1 cellular context compared by ENCODE assay signal in the genomic region with DNA sequence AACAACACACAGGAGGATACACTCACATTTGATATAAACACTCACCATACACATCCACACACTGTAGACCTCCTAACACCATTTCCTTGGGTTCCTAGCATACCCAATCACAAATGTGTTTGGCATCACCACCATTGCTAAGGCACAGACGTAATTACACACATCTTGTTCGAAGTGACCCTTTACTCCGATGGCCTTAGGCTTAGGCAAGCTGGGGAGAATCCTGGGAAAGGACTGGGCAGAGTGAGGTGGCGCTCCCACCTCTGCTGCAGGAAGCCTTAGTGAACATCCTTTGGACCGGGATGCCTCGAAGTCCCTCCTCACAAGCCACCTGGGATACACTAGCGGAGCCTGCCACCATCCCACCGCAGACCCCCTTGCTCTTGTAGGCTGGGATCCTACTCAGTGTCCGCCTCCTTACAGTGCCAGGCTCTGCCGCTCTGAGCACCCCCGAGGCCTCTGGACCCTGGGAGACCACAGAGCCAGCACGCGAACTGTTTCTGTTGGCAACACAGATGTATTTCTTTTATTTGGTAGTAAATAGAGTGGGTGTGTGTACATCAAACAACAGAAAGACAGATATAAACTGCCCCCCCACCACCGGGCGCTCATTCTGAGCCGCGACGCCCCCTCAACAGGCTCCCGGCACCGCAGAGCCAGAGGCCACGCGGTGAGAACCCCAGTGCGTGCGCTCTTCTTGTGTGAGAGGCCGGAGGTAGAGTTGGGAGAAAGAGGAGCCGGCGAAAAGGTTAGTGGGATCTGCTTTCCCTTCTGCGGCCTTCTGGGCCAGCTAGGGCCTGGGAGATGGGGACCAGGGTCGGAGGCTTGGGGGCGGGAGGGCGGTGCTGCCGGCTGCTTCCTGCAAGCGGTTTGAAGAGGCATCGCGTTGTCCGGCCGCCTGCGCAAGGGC.
TF ChIP-seq lines count a peak whose summit lies in the region.

No MANE protein-coding gene starts in this region.

TF ChIP-seq in endothelial cell of umbilical vein, 7 proteins besides CTCF, POLR2A, EP300 and RAD21:
- TF ChIP-seq, protein P1, sequence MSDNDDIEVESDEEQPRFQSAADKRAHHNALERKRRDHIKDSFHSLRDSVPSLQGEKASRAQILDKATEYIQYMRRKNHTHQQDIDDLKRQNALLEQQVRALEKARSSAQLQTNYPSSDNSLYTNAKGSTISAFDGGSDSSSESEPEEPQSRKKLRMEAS (IDR thresholded peaks at IDR 0.05; ENCODE audit: insufficient read depth, insufficient read length), result no peak
- TF ChIP-seq POLR2AphosphoS5 (IDR thresholded peaks at IDR 0.05; ENCODE audit: insufficient read depth, low read depth, low read length) (no peak), EZH2 (IDR thresholded peaks at IDR 0.05; ENCODE audit: borderline replicate concordance, low read depth, low read length, severe bottlenecking) (peak; percentile 20), JUN (IDR thresholded peaks at IDR 0.05; ENCODE audit: borderline replicate concordance, insufficient read depth, insufficient read length, low read depth) (no peak), FOS (IDR thresholded peaks at IDR 0.05; ENCODE audit: borderline replicate concordance, insufficient read depth, low read length) (no peak), MYC (IDR thresholded peaks at IDR 0.05; ENCODE audit: low read depth, low read length) (no peak)
